8 cellular contexts compared by ENCODE assay signal in the genomic region with DNA sequence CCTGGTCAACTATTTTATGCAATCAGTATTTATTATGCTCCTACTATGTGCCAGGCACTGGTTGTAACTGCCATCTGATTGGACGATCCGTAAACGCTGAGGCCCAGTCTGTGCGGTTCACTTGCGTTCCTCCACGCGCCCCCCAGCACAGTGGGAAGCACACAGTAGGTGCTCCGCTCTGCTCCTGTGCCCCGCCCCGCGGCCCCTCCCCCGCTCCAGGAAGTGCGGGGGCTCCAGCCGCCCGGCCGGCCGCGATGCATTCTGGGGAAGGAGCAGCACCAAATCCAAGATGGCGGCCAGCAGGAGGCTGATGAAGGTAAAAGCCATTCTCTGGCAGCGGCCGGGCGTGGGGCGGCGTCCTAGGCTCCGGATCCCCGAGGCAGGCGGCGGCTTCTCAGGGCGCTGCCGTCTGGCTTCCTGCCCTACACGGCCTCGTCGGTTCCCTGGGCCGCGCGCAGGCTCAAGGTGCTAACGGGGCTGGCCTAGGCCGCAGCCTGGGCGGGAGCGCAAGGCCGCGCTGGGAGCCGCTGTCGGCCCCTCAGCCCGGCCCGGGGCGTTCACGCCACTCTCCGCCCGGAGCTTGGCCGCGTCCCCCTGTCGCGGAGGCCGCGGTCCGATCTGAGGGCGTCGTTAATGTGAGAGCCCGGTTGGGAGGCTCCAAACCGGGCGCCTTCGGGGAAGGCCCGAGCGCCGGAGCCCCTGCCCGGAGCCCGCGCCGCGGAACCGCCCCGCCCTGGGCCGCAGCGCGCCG. TPM values are rescaled to one million over a fixed set of nuclear protein-coding genes. Genes with fewer than 3 reads are reported as not detected.
DNase-seq lines count a peak whose midpoint lies in the region; ATAC-seq and TF ChIP-seq lines count a peak whose summit lies in the region.

A gene (plus strand): TSS at position 259 of the 751 bp plus-strand sequence. CDS start 31 bp downstream, at position 290.

- H3K36me3 ChIP-seq in heart right ventricle (peaks cover 0 to 12% (median 0%) of the 10 kb centered on the region in 9 donors), tibial nerve (no peaks in the 10 kb centered on the region)

- intact Hi-C loops in heart right ventricle (cut with DNase I) (loop anchor here in 1 of 10 donors (5.0 kb wide), 1 partner anchor 60 kb away; no protein-coding TSS in a partner anchor), posterior cingulate gyrus (cut with DNase I) (no loop called here)

- H3K4me3 ChIP-seq in heart right ventricle (peak within 1 kb of the TSS; percentile 67 to 96 (median 88)), tibial nerve (peak within 1 kb of the TSS; percentile 76 to 97 (median 88))

- TF ChIP-seq CTCF in heart right ventricle (IDR thresholded peaks at IDR 0.05) = no peak
- peak in 1 of 5 experiments; percentile 28 for TF ChIP-seq CTCF in tibial nerve (IDR thresholded peaks at IDR 0.05)

- H3K9me3 ChIP-seq in T-helper 17 cell (ENCODE audit: control insufficient read depth, low read length, poor library complexity, severe bottlenecking) (no peaks in the 10 kb centered on the region), heart right ventricle (no peaks in the 10 kb centered on the region), tibial nerve (no peaks in the 10 kb centered on the region)

- 0% methylated on average over 74 to 77 of the region's 77 CpGs for WGBS in heart right ventricle, 2 donors
- WGBS in tibial nerve, 2 donors = 0 to 2% methylated on average over 5 to 14 of the region's 77 CpGs

- peaks cover 26% of the 10 kb centered on the region for H3K4me1 Mint-ChIP-seq in T-helper 17 cell

- peak within 1 kb of the TSS; percentile 90 for H3K4me3 Mint-ChIP-seq in T-helper 17 cell

- ATAC-seq in GM21390 (IDR thresholded peaks at IDR 0.05; ENCODE audit: unreplicated experiment) = peak; percentile 60
- ATAC-seq in T-helper 17 cell = peak; percentile 89
- ATAC-seq in heart right ventricle = peak; percentile 94 to 97 (median 96)

- H3K27ac Mint-ChIP-seq in T-helper 17 cell = peak within 1 kb of the TSS; percentile 94

- H3K36me3 Mint-ChIP-seq in T-helper 17 cell (ENCODE audit: low read depth) = no peaks in the 10 kb centered on the region

- TF ChIP-seq EP300 in tibial nerve (IDR thresholded peaks at IDR 0.05) = peak in 1 of 2 donors; percentile 90

- H3K4me1 ChIP-seq in heart right ventricle (peaks cover 26 to 45% (median 39%) of the 10 kb centered on the region in 9 donors), tibial nerve (peaks cover 4 to 40% (median 21%) of the 10 kb centered on the region in 4 donors)

- H3K27me3 Mint-ChIP-seq in T-helper 17 cell = no peaks in the 10 kb centered on the region

- DNase-seq in CD1c-positive myeloid dendritic cell (ENCODE audit: extremely low spot score) = peak; percentile 85
- DNase-seq in NAMALWA (ENCODE audit: low spot score) = peak; percentile 89
- peak; percentile 73 to 78 (median 74) for DNase-seq in T-helper 17 cell
- peak; percentile 70 for DNase-seq in amniotic epithelial cell (ENCODE audit: low read depth)
- DNase-seq in heart right ventricle = peak; percentile 86 to 88
- DNase-seq in posterior cingulate gyrus = peak; percentile 75 to 96 (median 82)
- peak; percentile 59 to 70 for DNase-seq in tibial nerve (ENCODE audit: low spot score in 2 of 2)

- H3K27me3 ChIP-seq in heart right ventricle (no peaks in the 10 kb centered on the region), tibial nerve (no peaks in the 10 kb centered on the region)

- peak in 1 of 2 donors; percentile 55 for TF ChIP-seq POLR2A in tibial nerve (IDR thresholded peaks at IDR 0.05)

- H3K27ac ChIP-seq in heart right ventricle (peak within 1 kb of the TSS; percentile 81 to 99 (median 94)), tibial nerve (peak within 1 kb of the TSS; percentile 89 to 98 (median 92))

RNA-seq across cellular contexts. Expression of the gene that starts here (rescaled TPM):
- total RNA-seq in T-helper 17 cell (10 to 100 TPM; 25.7 to 30.4 TPM), heart right ventricle (10 to 100 TPM; 43.1 to 61.3 (median 49.5) TPM), tibial nerve (10 to 100 TPM; 32.0 to 45.0 (median 37.8) TPM)
- polyA plus RNA-seq in heart right ventricle = 10 to 100 TPM; 52.1 to 63.6 TPM

Comparison
In these comparisons a context has a peak if more than half of its experiments do, and no peak if none do; other contexts are left out.
1. Peak in every context shown above with its lines: DNase-seq, ATAC-seq, H3K4me3 ChIP-seq and H3K27ac ChIP-seq.